In the genomic region with DNA sequence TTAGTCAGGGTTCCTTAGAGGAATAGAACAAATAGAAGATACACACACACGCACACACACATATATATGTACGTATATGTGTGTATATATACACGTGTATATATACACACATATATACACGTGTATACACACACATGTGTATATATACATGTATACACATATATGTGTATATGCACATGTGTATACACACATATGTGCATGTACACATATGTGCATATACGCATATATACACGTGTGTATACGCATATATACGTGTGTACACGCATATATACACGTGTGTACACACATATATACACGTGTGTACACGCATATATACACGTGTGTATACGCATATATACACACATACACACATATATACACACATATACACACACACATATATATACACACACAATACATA, we compare ENCODE assay signal across 19 cellular contexts. TPM values are rescaled to one million over a fixed set of nuclear protein-coding genes. Genes with fewer than 3 reads are reported as not detected.
DNase-seq lines count a peak whose midpoint lies in the region; ATAC-seq, FAIRE-seq and TF ChIP-seq lines count a peak whose summit lies in the region.
"Had no signal": no experiment of that assay in that cellular context is flagged by ENCODE, and none has a peak within 500 bp of the region (broad histone marks: within the 10 kb centered on the region; RNA-seq: fewer than 3 reads in every experiment).

No MANE protein-coding gene starts in this region.

- 0 out of 2 replicates have a peak, but pooled peaks cover 12% of the 10 kb centered on the region for H3K4me1 ChIP-seq in GM23338 (ENCODE audit: insufficient read depth)

- no peak for ATAC-seq in activated naive CD8-positive, alpha-beta T cell treated with anti-CD3 and anti-CD28 coated beads, Interleukin-2, amount 50 U/mL, for 24 hours
- no peak for ATAC-seq in central memory CD8-positive, alpha-beta T cell (replicated peaks; ENCODE audit: extremely low read depth, poor library complexity, severe bottlenecking)
- no peak for ATAC-seq in GM18498 (IDR thresholded peaks at IDR 0.05; ENCODE audit: unreplicated experiment)
- no peak for ATAC-seq in GM23338
- ATAC-seq: K562, Right ventricle myocardium inferior had no signal

- peaks cover 36% of the 10 kb centered on the region for H3K4me1 Mint-ChIP-seq in activated naive CD8-positive, alpha-beta T cell (ENCODE audit: low read depth)
- H3K4me1 Mint-ChIP-seq in activated naive CD8-positive, alpha-beta T cell treated with anti-CD3 and anti-CD28 coated beads, Interleukin-2, amount 50 U/mL, for 24 hours = peaks cover 25% of the 10 kb centered on the region
- H3K4me1 Mint-ChIP-seq in central memory CD8-positive, alpha-beta T cell = peaks cover 43% of the 10 kb centered on the region
- H3K4me1 Mint-ChIP-seq in GM23338 = peaks cover 15% of the 10 kb centered on the region

- H3K79me2 ChIP-seq in GM23338 (replicated peaks; ENCODE audit: insufficient read depth) = no peaks in the 10 kb centered on the region

- peak; percentile 23 for FAIRE-seq in HTR-8/SVneo (lab: Jason Lieb, UNC)
- FAIRE-seq: K562, RCC 7860 had no signal

- H4K20me1 ChIP-seq in GM23338 (replicated peaks; ENCODE audit: insufficient read depth) = no peaks in the 10 kb centered on the region
- H4K20me1 ChIP-seq: BLaER1 had no signal

- H3K27me3 ChIP-seq in GM23338 (ENCODE audit: insufficient read depth) = no peaks in the 10 kb centered on the region
- H3K27me3 ChIP-seq: BLaER1 had no signal

- H2AFZ ChIP-seq in GM23338 = no peak overlapping the region

- no peak overlapping the region for H3K27ac ChIP-seq in GM23338 (ENCODE audit: low read depth)

- DNase-seq in activated naive CD8-positive, alpha-beta T cell treated with anti-CD3 and anti-CD28 coated beads, Interleukin-2, amount 50 U/mL, for 24 hours = no peak
- DNase-seq in HTR-8/SVneo (ENCODE audit: insufficient read length, low spot score) = no peak
- no peak for DNase-seq in central memory CD8-positive, alpha-beta T cell (ENCODE audit: low spot score in 2 of 2)
- no peak for DNase-seq in GM23338 (ENCODE audit: low spot score)
- DNase-seq in activated CD8-positive, alpha-beta memory T cell treated with anti-CD3 and anti-CD28 coated beads for 24 hours = no peak
- DNase-seq: DMS79 treated with DMSO at 0.1 percent for 48 hours, HCEC 1CT, NCI-H187, NCI-H2107, NCI-H510A, NCI-H748 treated with DMSO at 0.1 percent for 48 hours had no signal

- no peaks in the 10 kb centered on the region for H3K36me3 ChIP-seq in GM23338 (ENCODE audit: insufficient read depth)
- H3K36me3 ChIP-seq: BLaER1 had no signal

- H3K9me2 ChIP-seq in GM23338 (ENCODE audit: insufficient read depth) = no peaks in the 10 kb centered on the region

- H3K4me3 ChIP-seq in GM23338 = no peak overlapping the region
- H3K4me3 ChIP-seq: BLaER1, K562 had no signal

- no peak overlapping the region for H3K4me3 Mint-ChIP-seq in activated naive CD8-positive, alpha-beta T cell
- H3K4me3 Mint-ChIP-seq in activated naive CD8-positive, alpha-beta T cell treated with anti-CD3 and anti-CD28 coated beads, Interleukin-2, amount 50 U/mL, for 24 hours = no peak overlapping the region
- peak overlapping the region; percentile 77 for H3K4me3 Mint-ChIP-seq in central memory CD8-positive, alpha-beta T cell
- no peak overlapping the region for H3K4me3 Mint-ChIP-seq in GM23338

- H3K9me3 Mint-ChIP-seq in activated naive CD8-positive, alpha-beta T cell (ENCODE audit: low read depth) = no peaks in the 10 kb centered on the region
- no peaks in the 10 kb centered on the region for H3K9me3 Mint-ChIP-seq in activated naive CD8-positive, alpha-beta T cell treated with anti-CD3 and anti-CD28 coated beads, Interleukin-2, amount 50 U/mL, for 24 hours
- H3K9me3 Mint-ChIP-seq in central memory CD8-positive, alpha-beta T cell = no peaks in the 10 kb centered on the region
- peaks cover 18% of the 10 kb centered on the region for H3K9me3 Mint-ChIP-seq in GM23338

- H3K27ac Mint-ChIP-seq in activated naive CD8-positive, alpha-beta T cell = peak overlapping the region; percentile 97
- no peak overlapping the region for H3K27ac Mint-ChIP-seq in activated naive CD8-positive, alpha-beta T cell treated with anti-CD3 and anti-CD28 coated beads, Interleukin-2, amount 50 U/mL, for 24 hours
- H3K27ac Mint-ChIP-seq in central memory CD8-positive, alpha-beta T cell (ENCODE audit: low read depth) = peak overlapping the region; percentile 97
- H3K27ac Mint-ChIP-seq in GM23338 = no peak overlapping the region

- H3K4me2 ChIP-seq in GM23338 = no peak overlapping the region

- no peak for TF ChIP-seq CTCF in GM23338 (conservative IDR thresholded peaks at IDR 0.05; ENCODE audit: low read depth in 2 of 2)

- H3F3A ChIP-seq in GM23338 (replicated peaks; ENCODE audit: low read depth) = no peaks in the 10 kb centered on the region; the same call in 1 of the 2 replicates

- no peaks in the 10 kb centered on the region for H3K27me3 Mint-ChIP-seq in activated naive CD8-positive, alpha-beta T cell
- H3K27me3 Mint-ChIP-seq in activated naive CD8-positive, alpha-beta T cell treated with anti-CD3 and anti-CD28 coated beads, Interleukin-2, amount 50 U/mL, for 24 hours = no peaks in the 10 kb centered on the region
- no peaks in the 10 kb centered on the region for H3K27me3 Mint-ChIP-seq in central memory CD8-positive, alpha-beta T cell
- peaks cover 5% of the 10 kb centered on the region for H3K27me3 Mint-ChIP-seq in GM23338 (ENCODE audit: insufficient read depth, low read depth, poor library complexity)

- H3K36me3 Mint-ChIP-seq in activated naive CD8-positive, alpha-beta T cell = no peaks in the 10 kb centered on the region
- H3K36me3 Mint-ChIP-seq in activated naive CD8-positive, alpha-beta T cell treated with anti-CD3 and anti-CD28 coated beads, Interleukin-2, amount 50 U/mL, for 24 hours (ENCODE audit: low read depth) = no peaks in the 10 kb centered on the region
- peaks cover 25% of the 10 kb centered on the region for H3K36me3 Mint-ChIP-seq in central memory CD8-positive, alpha-beta T cell (ENCODE audit: insufficient read depth)
- H3K36me3 Mint-ChIP-seq in GM23338 (ENCODE audit: low read depth) = peaks cover 15% of the 10 kb centered on the region

TF ChIP-seq in GM23338, 12 proteins besides CTCF, POLR2A, EP300 and RAD21:
- TF ChIP-seq CREB1 (CRISPR knock-in tag; IDR thresholded peaks at IDR 0.05; ENCODE audit: low read depth) (no peak), STAT1 (IDR thresholded peaks at IDR 0.05; ENCODE audit: unreplicated experiment) (no peak), ZNF331 (CRISPR knock-in tag; IDR thresholded peaks at IDR 0.05; ENCODE audit: low read depth) (no peak), NANOG (IDR thresholded peaks at IDR 0.05; ENCODE audit: borderline replicate concordance) (no peak), JUNB (IDR thresholded peaks at IDR 0.05; ENCODE audit: unreplicated experiment) (no peak), EZH2phosphoT487 (IDR thresholded peaks at IDR 0.05; ENCODE audit: unreplicated experiment) (no peak), ZNF114 (CRISPR knock-in tag; IDR thresholded peaks at IDR 0.05) (no peak), EZH2 (IDR thresholded peaks at IDR 0.05; ENCODE audit: low read depth, unreplicated experiment) (no peak)
- TF ChIP-seq, protein P1, sequence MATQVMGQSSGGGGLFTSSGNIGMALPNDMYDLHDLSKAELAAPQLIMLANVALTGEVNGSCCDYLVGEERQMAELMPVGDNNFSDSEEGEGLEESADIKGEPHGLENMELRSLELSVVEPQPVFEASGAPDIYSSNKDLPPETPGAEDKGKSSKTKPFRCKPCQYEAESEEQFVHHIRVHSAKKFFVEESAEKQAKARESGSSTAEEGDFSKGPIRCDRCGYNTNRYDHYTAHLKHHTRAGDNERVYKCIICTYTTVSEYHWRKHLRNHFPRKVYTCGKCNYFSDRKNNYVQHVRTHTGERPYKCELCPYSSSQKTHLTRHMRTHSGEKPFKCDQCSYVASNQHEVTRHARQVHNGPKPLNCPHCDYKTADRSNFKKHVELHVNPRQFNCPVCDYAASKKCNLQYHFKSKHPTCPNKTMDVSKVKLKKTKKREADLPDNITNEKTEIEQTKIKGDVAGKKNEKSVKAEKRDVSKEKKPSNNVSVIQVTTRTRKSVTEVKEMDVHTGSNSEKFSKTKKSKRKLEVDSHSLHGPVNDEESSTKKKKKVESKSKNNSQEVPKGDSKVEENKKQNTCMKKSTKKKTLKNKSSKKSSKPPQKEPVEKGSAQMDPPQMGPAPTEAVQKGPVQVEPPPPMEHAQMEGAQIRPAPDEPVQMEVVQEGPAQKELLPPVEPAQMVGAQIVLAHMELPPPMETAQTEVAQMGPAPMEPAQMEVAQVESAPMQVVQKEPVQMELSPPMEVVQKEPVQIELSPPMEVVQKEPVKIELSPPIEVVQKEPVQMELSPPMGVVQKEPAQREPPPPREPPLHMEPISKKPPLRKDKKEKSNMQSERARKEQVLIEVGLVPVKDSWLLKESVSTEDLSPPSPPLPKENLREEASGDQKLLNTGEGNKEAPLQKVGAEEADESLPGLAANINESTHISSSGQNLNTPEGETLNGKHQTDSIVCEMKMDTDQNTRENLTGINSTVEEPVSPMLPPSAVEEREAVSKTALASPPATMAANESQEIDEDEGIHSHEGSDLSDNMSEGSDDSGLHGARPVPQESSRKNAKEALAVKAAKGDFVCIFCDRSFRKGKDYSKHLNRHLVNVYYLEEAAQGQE (IDR thresholded peaks at IDR 0.05; ENCODE audit: unreplicated experiment) = no peak

RNA-seq across cellular contexts. Expression of a gene that starts 41.5 kb away (rescaled TPM):
- total RNA-seq in GM23338 (2014; rRNA removed; shearing (Covaris generic)) = 2.4 TPM in 1 of 2 replicates, not detected in the other
- 0.53 and 1.0 TPM in 2 replicates for polyA plus RNA-seq in GM23338 (2016; fragmentation: Nextera tagmentation; extraction: Ambion mirVana)
- total RNA-seq: A673, G401, K562, Right ventricle myocardium inferior had no signal

Comparison
In these comparisons a context has a peak if more than half of its experiments do, and no peak if none do; other contexts are left out.
1. H3K27ac Mint-ChIP-seq: peak in activated naive CD8-positive, alpha-beta T cell (single experiment) and central memory CD8-positive, alpha-beta T cell (single experiment); none in activated naive CD8-positive, alpha-beta T cell treated with anti-CD3 and anti-CD28 coated beads, Interleukin-2, amount 50 U/mL, for 24 hours (single experiment) and GM23338 (single experiment).